19 cellular contexts compared by ENCODE assay signal in genomic region chr16:8877894-8878522, GRCh38. TPM values are rescaled to one million over a fixed set of nuclear protein-coding genes. Genes with fewer than 3 reads are reported as not detected.
DNase-seq lines count a peak whose midpoint lies in the region; ATAC-seq, FAIRE-seq and TF ChIP-seq lines count a peak whose summit lies in the region.
"Had no signal": no experiment of that assay in that cellular context is flagged by ENCODE, and none has a peak within 500 bp of the region (broad histone marks: within the 10 kb centered on the region; RNA-seq: fewer than 3 reads in every experiment).

No MANE protein-coding gene starts in this region.

- intact Hi-C loops in CD8-positive, alpha-beta T cell (cut with DNase I, micrococcal nuclease), result no loop called here
- intact Hi-C loops in PC-3 (cut with micrococcal nuclease), result no loop called here

- H3K4me1 Mint-ChIP-seq in CD8-positive, alpha-beta T cell (ENCODE audit: low read depth), result peaks cover 19% of the 10 kb centered on the region
- H3K4me1 Mint-ChIP-seq in endothelial cell (ENCODE audit: unreplicated experiment) (peaks cover 3% of the 10 kb centered on the region), mesothelial cell of epicardium (peaks cover 8% of the 10 kb centered on the region)

- H2BK5ac ChIP-seq in H1 (ENCODE audit: low read depth, low read length), result peak overlapping the region; percentile 68; the same call in 1 of the 2 replicates
- H2BK5ac ChIP-seq in neuronal stem cell (ENCODE audit: low read length), result no peak overlapping the region

- H4K91ac ChIP-seq in H1 (replicated peaks; ENCODE audit: insufficient read length, low read length) (peak overlapping the region; percentile 95), neuronal stem cell (ENCODE audit: low read depth, low read length, poor library complexity) (no peak overlapping the region)

- no peaks in the 10 kb centered on the region for H3K9me3 Mint-ChIP-seq in CD8-positive, alpha-beta T cell
- H3K9me3 Mint-ChIP-seq in endothelial cell (ENCODE audit: unreplicated experiment), result no peaks in the 10 kb centered on the region
- no peaks in the 10 kb centered on the region for H3K9me3 Mint-ChIP-seq in mesothelial cell of epicardium
- H3K9me3 Mint-ChIP-seq: activated CD4-positive, alpha-beta T cell treated with anti-CD3 and anti-CD28 coated beads, Interleukin-2, amount 10 ng/mL, durations not matched to agents 24 days and 14 days; activated T-cell treated with anti-CD3 and anti-CD28 coated beads, Interleukin-2, amount 50 U/mL, for 24 hours; memory B cell had no signal

- H3K79me2 ChIP-seq in PC-3 (ENCODE audit: low read length) (no peaks in the 10 kb centered on the region), H1 (ENCODE audit: control insufficient read depth in 1 of 2, insufficient read depth in 2 of 2, low read length in 2 of 2) (no peaks in the 10 kb centered on the region)

- H3K4me3 Mint-ChIP-seq in CD8-positive, alpha-beta T cell, result no peak overlapping the region
- H3K4me3 Mint-ChIP-seq in endothelial cell (ENCODE audit: unreplicated experiment) (no peak overlapping the region), mesothelial cell of epicardium (no peak overlapping the region)
- H3K4me3 Mint-ChIP-seq: activated CD4-positive, alpha-beta T cell treated with anti-CD3 and anti-CD28 coated beads, Interleukin-2, amount 10 ng/mL, durations not matched to agents 24 days and 14 days; activated T-cell treated with anti-CD3 and anti-CD28 coated beads, Interleukin-2, amount 50 U/mL, for 24 hours; memory B cell had no signal

- H3K4me1 ChIP-seq in CD8-positive, alpha-beta T cell (ENCODE audit: insufficient read depth, low read length), result peaks cover 9% of the 10 kb centered on the region
- H3K4me1 ChIP-seq in PC-3 (ENCODE audit: insufficient read depth, low read length) (peaks cover 16% of the 10 kb centered on the region), H1 (replicated peaks in 1 of 4; ENCODE audit: control insufficient read depth in 3 of 4, insufficient read depth in 4 of 4, low read length in 3 of 4) (peaks cover 3 to 9% (median 8%) of the 10 kb centered on the region in 4 experiments), neuronal stem cell (ENCODE audit: control insufficient read depth in 2 of 2, insufficient read depth in 1 of 2, low read depth in 1 of 2, low read length in 2 of 2) (no peaks in the 10 kb centered on the region)

- H3K9me3 ChIP-seq in CD8-positive, alpha-beta T cell (ENCODE audit: low read length), result no peaks in the 10 kb centered on the region
- H3K9me3 ChIP-seq in PC-3 (ENCODE audit: low read length), result no peaks in the 10 kb centered on the region
- H3K9me3 ChIP-seq in H1 (ENCODE audit: insufficient read depth in 2 of 2, low read depth in 1 of 2, low read length in 1 of 2), result no peaks in the 10 kb centered on the region
- no peaks in the 10 kb centered on the region for H3K9me3 ChIP-seq in neuronal stem cell (replicated peaks in 1 of 2; ENCODE audit: control insufficient read depth in 2 of 2, insufficient read depth in 1 of 2, low read depth in 1 of 2, low read length in 2 of 2)
- H3K9me3 ChIP-seq: suprapubic skin had no signal

- H3K79me1 ChIP-seq in H1 (ENCODE audit: low read depth, low read length), result no peaks in the 10 kb centered on the region
- H3K79me1 ChIP-seq in neuronal stem cell (ENCODE audit: low read depth, low read length), result no peaks in the 10 kb centered on the region

- 87% methylated on average over 8 of the region's 8 CpGs; no CpG with 5 or more reads in 1 of the 2 experiments for WGBS in H1 (ENCODE audit: extremely low coverage in 1 of 2, insufficient coverage in 1 of 2, insufficient read length in 1 of 2, insufficient replicate concordance in 2 of 2, low coverage in 1 of 2, low lambda C conversion rate in 2 of 2, missing lambda C conversion rate in 1 of 2), 2 experiments
- no CpG with 5 or more reads among the region's 8 CpGs for WGBS in neuronal stem cell (ENCODE audit: extremely low coverage in 2 of 2, insufficient read length in 2 of 2, insufficient replicate concordance in 1 of 2), 2 donors

- H3K23me2 ChIP-seq in H1 (ENCODE audit: low read depth, low read length), result no peaks in the 10 kb centered on the region; the same call in 1 of the 2 replicates

- POLR2A ChIA-PET in CD8-positive, alpha-beta T cell (lab: Charles Lee), result no interaction called here
- POLR2A ChIA-PET in PC-3 (lab: Charles Lee; ENCODE audit: unreplicated experiment), result no interaction called here
- POLR2A ChIA-PET in H1 (lab: Charles Lee; ENCODE audit: partially characterized antibody), result interaction anchor here (0.8 to 29.1 kb wide), 2 partner anchors 20 to 28 kb away, joined by 4 to 456 read pairs; partner anchors contain the start of gene CARHSP1

- H3K56ac ChIP-seq in H1 (replicated peaks; ENCODE audit: insufficient read length, low read depth, low read length), result no peak overlapping the region

- no peak for TF ChIP-seq EP300 in H1 (IDR thresholded peaks at IDR 0.05; ENCODE audit: borderline replicate concordance in 1 of 2, low read depth in 2 of 2, low read length in 2 of 2)

- H3K27me3 ChIP-seq in CD8-positive, alpha-beta T cell (ENCODE audit: insufficient read depth, low read length), result no peaks in the 10 kb centered on the region
- H3K27me3 ChIP-seq in PC-3 (ENCODE audit: low read length) (no peaks in the 10 kb centered on the region), H1 (replicated peaks in 1 of 4; ENCODE audit: control insufficient read depth in 3 of 4, extremely low read depth in 1 of 4, insufficient read depth in 3 of 4, low read length in 3 of 4) (no peaks in the 10 kb centered on the region), neuronal stem cell (ENCODE audit: control insufficient read depth in 3 of 3, insufficient read depth in 3 of 3, low read depth in 1 of 3, low read length in 3 of 3) (no peaks in the 10 kb centered on the region)
- H3K27me3 ChIP-seq: suprapubic skin had no signal

- H3K9ac ChIP-seq in PC-3 (ENCODE audit: low read length) (peak overlapping the region; percentile 34; the same call in 1 of the 2 replicates), H1 (replicated peaks in 1 of 4; ENCODE audit: extremely low read depth in 1 of 4, low read depth in 3 of 4, low read length in 3 of 4) (no peak overlapping the region), neuronal stem cell (ENCODE audit: low read depth, low read length, poor library complexity) (no peak overlapping the region)

- H2AK5ac ChIP-seq in H1 (ENCODE audit: low read depth, low read length) (0 out of 2 replicates have a peak overlapping the region, but pooled peaks have one; percentile 53), neuronal stem cell (ENCODE audit: low read depth, low read length) (no peak overlapping the region)

- H3K9me2 ChIP-seq in PC-3 (replicated peaks; ENCODE audit: low read length), result no peaks in the 10 kb centered on the region

- TF ChIP-seq POLR2A in H1 (IDR thresholded peaks at IDR 0.05; ENCODE audit: control extremely low read depth in 1 of 2, low read depth in 2 of 2, low read length in 2 of 2), result no peak

- DNase-seq in CD8-positive, alpha-beta T cell, result peak in 1 of 7 experiments; percentile 25
- DNase-seq in PC-3 (peak; percentile 59), H1 (ENCODE audit: low read depth in 1 of 2, low spot score in 2 of 2) (no peak), neuronal stem cell (ENCODE audit: low spot score) (no peak), MV-4-11 (lab: John Stamatoyannopoulos, UW) (no peak), endothelial cell (ENCODE audit: low spot score) (no peak), mesothelial cell of epicardium (ENCODE audit: low spot score in 2 of 2, unreplicated experiment in 2 of 2) (no peak)
- DNase-seq: activated CD4-positive, alpha-beta T cell treated with anti-CD3 and anti-CD28 coated beads, Interleukin-2, amount 10 ng/mL, durations not matched to agents 24 days and 14 days; activated T-cell treated with anti-CD3 and anti-CD28 coated beads, Interleukin-2, amount 50 U/mL, for 24 hours; NCI-H1436 treated with DMSO at 0.1 percent for 48 hours; NCI-H2227 treated with DMSO at 0.1 percent for 48 hours; SHP77 treated with DMSO at 0.1 percent for 48 hours had no signal

- H2BK12ac ChIP-seq in H1 (ENCODE audit: low read depth, low read length) (peak overlapping the region; percentile 10; the same call in 1 of the 2 replicates), neuronal stem cell (ENCODE audit: low read length) (no peak overlapping the region)

- FAIRE-seq in H1 (lab: Jason Lieb, UNC), result no peak

- BruUV-seq in PC-3 (replicated peaks; lab: Mats Ljungman, UMichigan), result no TSS peak

- no peak overlapping the region for H3K27ac Mint-ChIP-seq in CD8-positive, alpha-beta T cell
- H3K27ac Mint-ChIP-seq in endothelial cell (ENCODE audit: unreplicated experiment) (no peak overlapping the region), mesothelial cell of epicardium (no peak overlapping the region)
- H3K27ac Mint-ChIP-seq: activated CD4-positive, alpha-beta T cell treated with anti-CD3 and anti-CD28 coated beads, Interleukin-2, amount 10 ng/mL, durations not matched to agents 24 days and 14 days; activated T-cell treated with anti-CD3 and anti-CD28 coated beads, Interleukin-2, amount 50 U/mL, for 24 hours; memory B cell had no signal

- no peak overlapping the region; the same call in 1 of the 2 replicates for H3K18ac ChIP-seq in H1 (ENCODE audit: extremely low read depth, low read length)
- no peak overlapping the region for H3K18ac ChIP-seq in neuronal stem cell (ENCODE audit: low read length)

- H3K23ac ChIP-seq in H1 (ENCODE audit: insufficient read length) (no peak overlapping the region), neuronal stem cell (ENCODE audit: low read depth, low read length, poor library complexity) (no peak overlapping the region)

- H2BK120ac ChIP-seq in H1 (replicated peaks; ENCODE audit: low read depth, low read length), result peak overlapping the region; percentile 87
- H2BK120ac ChIP-seq in neuronal stem cell (ENCODE audit: low read depth, low read length), result no peak overlapping the region

- H4K5ac ChIP-seq in H1 (ENCODE audit: insufficient read length, low read depth, low read length), result peak overlapping the region; percentile 5

- no peak overlapping the region for H3K27ac ChIP-seq in CD8-positive, alpha-beta T cell (ENCODE audit: low read depth, low read length)
- peak overlapping the region; percentile 83 for H3K27ac ChIP-seq in PC-3 (ENCODE audit: low read length)
- no peak overlapping the region for H3K27ac ChIP-seq in H1 (ENCODE audit: low read depth, low read length)
- H3K27ac ChIP-seq in neuronal stem cell (replicated peaks; ENCODE audit: low read length), result no peak overlapping the region
- H3K27ac ChIP-seq: suprapubic skin had no signal

- CTCF ChIA-PET in CD8-positive, alpha-beta T cell (lab: Charles Lee), result interaction anchor here (0.6 to 3.2 kb wide), 6 partner anchors 60 to 310 kb away, joined by 3 to 19 read pairs (median 6); no protein-coding TSS in a partner anchor
- CTCF ChIA-PET in PC-3 (lab: Charles Lee), result no interaction called here
- CTCF ChIA-PET in H1 (lab: Charles Lee; ENCODE audit: partially characterized antibody), result interaction anchor here (0.6 to 7.2 kb wide), 9 partner anchors 8 to 392 kb away, joined by 3 to 52 read pairs (median 3); partner anchors contain the start of genes CARHSP1, PMM2 and TMEM186

- 0 out of 2 replicates have a peak overlapping the region, but pooled peaks have one; percentile 32 for H2BK20ac ChIP-seq in H1 (ENCODE audit: low read length)

- H4K20me1 ChIP-seq in PC-3 (ENCODE audit: low read length) (no peaks in the 10 kb centered on the region), H1 (replicated peaks in 1 of 2; ENCODE audit: control insufficient read depth in 1 of 2, insufficient read depth in 2 of 2, low read length in 2 of 2) (no peaks in the 10 kb centered on the region)

- H4K8ac ChIP-seq in H1 (ENCODE audit: extremely low read depth, insufficient read depth, low read length) (peak overlapping the region; percentile 82; the same call in 1 of the 2 replicates), neuronal stem cell (ENCODE audit: low read depth, low read length) (no peak overlapping the region)

- no peak overlapping the region for H3K4me3 ChIP-seq in CD8-positive, alpha-beta T cell (ENCODE audit: low read depth, low read length)
- H3K4me3 ChIP-seq in PC-3 (ENCODE audit: low read length) (no peak overlapping the region), H1 (ENCODE audit: extremely low read depth in 1 of 4, insufficient read depth in 2 of 4, low read depth in 3 of 4, low read length in 4 of 4) (no peak overlapping the region), neuronal stem cell (ENCODE audit: low read length in 2 of 2) (no peak overlapping the region)
- H3K4me3 ChIP-seq: suprapubic skin had no signal

- H3K4ac ChIP-seq in H1 (replicated peaks; ENCODE audit: insufficient read length, low read depth, low read length) (peak overlapping the region; percentile 85), neuronal stem cell (ENCODE audit: low read length) (no peak overlapping the region)

- no peaks in the 10 kb centered on the region for H3F3A ChIP-seq in PC-3 (ENCODE audit: low read length, unreplicated experiment)

- peak; percentile 43 for ATAC-seq in CD8-positive, alpha-beta T cell
- ATAC-seq in PC-3, result peak; percentile 36
- ATAC-seq in GM18502 (IDR thresholded peaks at IDR 0.05; ENCODE audit: poor library complexity, unreplicated experiment), result no peak

- H2AFZ ChIP-seq in PC-3 (ENCODE audit: low read length) (0 out of 2 replicates have a peak overlapping the region, but pooled peaks have one; percentile 52), H1 (ENCODE audit: low read length) (no peak overlapping the region), neuronal stem cell (ENCODE audit: low read length) (peak overlapping the region; percentile 15)

- H3K27me3 Mint-ChIP-seq in CD8-positive, alpha-beta T cell (ENCODE audit: low read depth), result no peaks in the 10 kb centered on the region
- H3K27me3 Mint-ChIP-seq in endothelial cell (ENCODE audit: unreplicated experiment) (no peaks in the 10 kb centered on the region), mesothelial cell of epicardium (ENCODE audit: low read depth) (no peaks in the 10 kb centered on the region)
- H3K27me3 Mint-ChIP-seq: activated CD4-positive, alpha-beta T cell treated with anti-CD3 and anti-CD28 coated beads, Interleukin-2, amount 10 ng/mL, durations not matched to agents 24 days and 14 days; activated T-cell treated with anti-CD3 and anti-CD28 coated beads, Interleukin-2, amount 50 U/mL, for 24 hours had no signal

- H2BK15ac ChIP-seq in H1 (ENCODE audit: low read length) (peak overlapping the region; percentile 16; the same call in 1 of the 2 replicates), neuronal stem cell (ENCODE audit: low read length) (peak overlapping the region; percentile 55)

- H3K36me3 Mint-ChIP-seq in CD8-positive, alpha-beta T cell, result no peaks in the 10 kb centered on the region
- no peaks in the 10 kb centered on the region for H3K36me3 Mint-ChIP-seq in endothelial cell (ENCODE audit: low read depth, unreplicated experiment)
- no peaks in the 10 kb centered on the region for H3K36me3 Mint-ChIP-seq in mesothelial cell of epicardium
- H3K36me3 Mint-ChIP-seq: memory B cell had no signal

- H3K14ac ChIP-seq in H1 (ENCODE audit: insufficient read length), result no peak overlapping the region
- H3K14ac ChIP-seq in neuronal stem cell (ENCODE audit: low read length), result no peak overlapping the region

- no peak for TF ChIP-seq RAD21 in H1 (IDR thresholded peaks at IDR 0.05 in 1 of 2, conservative IDR thresholded peaks at IDR 0.05 in 1 of 2; ENCODE audit: low read depth in 2 of 2, low read length in 2 of 2)

- H3K4me2 ChIP-seq in PC-3 (ENCODE audit: low read length), result peak overlapping the region; percentile 62
- H3K4me2 ChIP-seq in H1 (ENCODE audit: insufficient read depth in 1 of 2, low read depth in 2 of 2, low read length in 2 of 2), result 0 out of 4 replicates have a peak overlapping the region, but pooled peaks of 1 of the 2 experiments have one; percentile 11
- H3K4me2 ChIP-seq in neuronal stem cell (ENCODE audit: insufficient read depth, low read length, poor library complexity, severe bottlenecking), result no peak overlapping the region

- TF ChIP-seq CTCF in CD8-positive, alpha-beta T cell (IDR thresholded peaks at IDR 0.05), result no peak
- no peak for TF ChIP-seq CTCF in PC-3 (conservative IDR thresholded peaks at IDR 0.05; ENCODE audit: low read depth, low read length)
- TF ChIP-seq CTCF in H1 (IDR thresholded peaks at IDR 0.05; ENCODE audit: control extremely low read depth in 1 of 3, insufficient read depth in 1 of 3, low read depth in 1 of 3, low read length in 3 of 3), result no peak
- no peak for TF ChIP-seq CTCF in endothelial cell (IDR thresholded peaks at IDR 0.05; ENCODE audit: unreplicated experiment)
- TF ChIP-seq CTCF in mesothelial cell of epicardium (IDR thresholded peaks at IDR 0.05; ENCODE audit: unreplicated experiment), result no peak

- H3K36me3 ChIP-seq in CD8-positive, alpha-beta T cell (ENCODE audit: insufficient read depth, low read length), result no peaks in the 10 kb centered on the region
- H3K36me3 ChIP-seq in PC-3 (ENCODE audit: low read depth, low read length), result no peaks in the 10 kb centered on the region
- no peaks in the 10 kb centered on the region for H3K36me3 ChIP-seq in H1 (ENCODE audit: control insufficient read depth in 2 of 4, insufficient read depth in 4 of 4, low read length in 3 of 4)
- no peaks in the 10 kb centered on the region for H3K36me3 ChIP-seq in neuronal stem cell (replicated peaks in 1 of 2; ENCODE audit: control insufficient read depth in 2 of 2, insufficient read depth in 2 of 2, low read length in 2 of 2)
- H3K36me3 ChIP-seq: suprapubic skin had no signal

RNA-seq across cellular contexts. Expression of gene LITAFD, which starts 4.1 kb away (rescaled TPM):
- not detected for total RNA-seq in CD8-positive, alpha-beta T cell
- total RNA-seq in PC-3 (2014; rRNA removed), result not detected in 2 replicates
- not detected in 2 replicates for total RNA-seq in H1 (2021; fragmentation: NEBNext Ultra II Directional; extraction: Animal tissue kit (Norgen Biotek cat#: 25700))
- polyA plus RNA-seq in H1 (2011; rRNA removed), result not detected in 2 replicates
- polyA plus RNA-seq in H1 (2011; cell fraction: cytosol; rRNA removed), result not detected
- polyA plus RNA-seq in H1 (2011; cell fraction: nucleus; rRNA removed), result not detected
- not detected in 4 replicates for polyA plus RNA-seq in H1 (2012, experiment 1 of 2)
- not detected for polyA plus RNA-seq in H1 (2012, experiment 2 of 2)
- polyA plus RNA-seq in H1 (2013, experiment 1 of 2), result not detected
- not detected for polyA plus RNA-seq in H1 (2013, experiment 2 of 2)
- not detected in 2 replicates for polyA minus RNA-seq in H1 (2011; rRNA and poly(A)+ RNA removed)
- not detected for polyA minus RNA-seq in H1 (2011; cell fraction: cytosol; rRNA and poly(A)+ RNA removed)
- not detected for polyA minus RNA-seq in H1 (2011; cell fraction: nucleus; rRNA and poly(A)+ RNA removed)
- not detected for polyA plus RNA-seq in neuronal stem cell (2013, experiment 1 of 2)
- not detected for polyA plus RNA-seq in neuronal stem cell (2013, experiment 2 of 2)
- not detected for total RNA-seq in endothelial cell (ENCODE audit: unreplicated experiment)
- total RNA-seq in mesothelial cell of epicardium, result not detected in 3 replicates
- total RNA-seq: activated CD4-positive, alpha-beta T cell treated with anti-CD3 and anti-CD28 coated beads, Interleukin-2, amount 10 ng/mL, durations not matched to agents 24 days and 14 days; endothelial cell of umbilical vein; G401; HT-29; suprapubic skin had no signal
- polyA plus RNA-seq: adipose tissue, endothelial cell of umbilical vein had no signal

RNA-seq across cellular contexts. Expression of gene CARHSP1, which starts 9.2 kb away (rescaled TPM):
- 10 to 100 TPM; 28.0 to 33.3 TPM for total RNA-seq in CD8-positive, alpha-beta T cell
- total RNA-seq in PC-3 (2014; rRNA removed) (138 and 142 TPM in 2 replicates), endothelial cell (ENCODE audit: unreplicated experiment) (127 TPM), mesothelial cell of epicardium (78.6 to 84.2 TPM (median 80.3 TPM) in 3 replicates)
- total RNA-seq in H1 (2021; fragmentation: NEBNext Ultra II Directional; extraction: Animal tissue kit (Norgen Biotek cat#: 25700)), result 300 and 326 TPM in 2 replicates
- 292 and 364 TPM in 2 replicates for polyA plus RNA-seq in H1 (2011; rRNA removed)
- 283 TPM for polyA plus RNA-seq in H1 (2011; cell fraction: cytosol; rRNA removed)
- polyA plus RNA-seq in H1 (2011; cell fraction: nucleus; rRNA removed), result 318 TPM
- 259 to 418 TPM (median 380 TPM) in 4 replicates for polyA plus RNA-seq in H1 (2012, experiment 1 of 2)
- 407 TPM for polyA plus RNA-seq in H1 (2012, experiment 2 of 2)
- 117 TPM for polyA plus RNA-seq in H1 (2013, experiment 1 of 2)
- polyA plus RNA-seq in H1 (2013, experiment 2 of 2), result 115 TPM
- 252 and 270 TPM in 2 replicates for polyA minus RNA-seq in H1 (2011; rRNA and poly(A)+ RNA removed)
- 191 TPM for polyA minus RNA-seq in H1 (2011; cell fraction: cytosol; rRNA and poly(A)+ RNA removed)
- polyA minus RNA-seq in H1 (2011; cell fraction: nucleus; rRNA and poly(A)+ RNA removed), result 137 TPM
- 107 TPM for polyA plus RNA-seq in neuronal stem cell (2013, experiment 1 of 2)
- polyA plus RNA-seq in neuronal stem cell (2013, experiment 2 of 2), result 99.5 TPM
